Comparison of ENCODE assay signal across 12 cellular contexts in genomic region chr1:109926662-109927300, GRCh38. TPM values are rescaled to one million over a fixed set of nuclear protein-coding genes. Genes with fewer than 3 reads are reported as not detected.
DNase-seq lines count a peak whose midpoint lies in the region; ATAC-seq and TF ChIP-seq lines count a peak whose summit lies in the region.
"Had no signal": no experiment of that assay in that cellular context is flagged by ENCODE, and none has a peak within 500 bp of the region (broad histone marks: within the 10 kb centered on the region; RNA-seq: fewer than 3 reads in every experiment).

No MANE protein-coding gene starts in this region.

- peak overlapping the region; percentile 97 for H3K27ac ChIP-seq in Panc1 (ENCODE audit: low read length)
- peak overlapping the region; percentile 76 to 85 (median 84) for H3K27ac ChIP-seq in esophagus muscularis mucosa (replicated peaks in 1 of 4)
- H3K27ac ChIP-seq in prostate gland = peak overlapping the region; percentile 68 to 73
- H3K27ac ChIP-seq: foreskin keratinocyte had no signal

- H3K9me3 ChIP-seq in Panc1 (ENCODE audit: control insufficient read depth, insufficient read depth, low read depth, low read length) (no peaks in the 10 kb centered on the region), esophagus muscularis mucosa (no peaks in the 10 kb centered on the region), prostate gland (no peaks in the 10 kb centered on the region)

- ATAC-seq in Panc1 (no peak), HG03196 (IDR thresholded peaks at IDR 0.05; ENCODE audit: unreplicated experiment) (no peak), HG03095 (IDR thresholded peaks at IDR 0.05; ENCODE audit: unreplicated experiment) (no peak)
- ATAC-seq in natural killer cell treated with Interleukin-12 subunit alpha and Interleukin-12 subunit beta and Interleukin-15 and Interleukin-18, amount 100 ng/mL, for 72 hours = no peak
- ATAC-seq: foreskin keratinocyte had no signal

- no TSS peak for BruUV-seq in Panc1 (replicated peaks; lab: Mats Ljungman, UMichigan)

- H3K27me3 ChIP-seq in Panc1 (ENCODE audit: control insufficient read depth, insufficient read depth, low read length) = no peaks in the 10 kb centered on the region
- no peaks in the 10 kb centered on the region for H3K27me3 ChIP-seq in esophagus muscularis mucosa
- H3K27me3 ChIP-seq in prostate gland (replicated peaks; ENCODE audit: insufficient read depth) = no peaks in the 10 kb centered on the region
- H3K27me3 ChIP-seq: foreskin keratinocyte had no signal

- H3K4me1 Mint-ChIP-seq in natural killer cell treated with Interleukin-12 subunit alpha and Interleukin-12 subunit beta and Interleukin-15 and Interleukin-18, amount 100 ng/mL, for 72 hours (ENCODE audit: low read depth in 2 of 2) = no peaks in the 10 kb centered on the region

- DNase-seq in AG08395 (ENCODE audit: low spot score) = peak; percentile 66
- no peak for DNase-seq in Panc1 (ENCODE audit: low read depth, low spot score)
- no peak for DNase-seq in esophagus muscularis mucosa (ENCODE audit: extremely low spot score)
- no peak for DNase-seq in prostate gland (ENCODE audit: low spot score)
- no peak for DNase-seq in NCI-H526 (lab: John Stamatoyannopoulos, UW)
- no peak for DNase-seq in natural killer cell treated with Interleukin-12 subunit alpha and Interleukin-12 subunit beta and Interleukin-15 and Interleukin-18, amount 100 ng/mL, for 72 hours (ENCODE audit: low spot score)
- DNase-seq: C1 segment of cervical spinal cord; NCI-H2171 treated with DMSO at 0.1 percent for 48 hours; stimulated activated CD4-positive, alpha-beta T cell treated with anti-CD3 and anti-CD28 coated beads, Interleukin-4, amount 100 ng/mL, for 1 hour had no signal

- in situ Hi-C loops in Panc1 (cut with HindIII; ENCODE audit: low pct_unique_long_range_greater_than_20kb, low sequenced_read_pairs) = no loop called here

- no peak overlapping the region for H3K4me3 Mint-ChIP-seq in natural killer cell treated with Interleukin-12 subunit alpha and Interleukin-12 subunit beta and Interleukin-15 and Interleukin-18, amount 100 ng/mL, for 72 hours

- no peak overlapping the region for H3K27ac Mint-ChIP-seq in natural killer cell treated with Interleukin-12 subunit alpha and Interleukin-12 subunit beta and Interleukin-15 and Interleukin-18, amount 100 ng/mL, for 72 hours

- intact Hi-C loops in Panc1 (cut with micrococcal nuclease; ENCODE audit: unreplicated experiment) = no loop called here
- intact Hi-C loops in esophagus muscularis mucosa (cut with DNase I) = loop anchor here (5.0 kb wide), 2 partner anchors 56 to 59 kb away; partner anchors contain the start of gene AHCYL1
- intact Hi-C loops in prostate gland (cut with DNase I) = loop anchor here (5.0 kb wide), 1 partner anchor 56 kb away; the partner anchor contains the start of gene AHCYL1

- TF ChIP-seq CTCF in Panc1 (IDR thresholded peaks at IDR 0.05) (no peak), esophagus muscularis mucosa (IDR thresholded peaks at IDR 0.05) (no peak), prostate gland (IDR thresholded peaks at IDR 0.05) (no peak)

- CTCF ChIA-PET in Panc1 (lab: Charles Lee) = no interaction called here

- H3K36me3 Mint-ChIP-seq in natural killer cell treated with Interleukin-12 subunit alpha and Interleukin-12 subunit beta and Interleukin-15 and Interleukin-18, amount 100 ng/mL, for 72 hours = peaks cover 5% of the 10 kb centered on the region

- POLR2A ChIA-PET in Panc1 (lab: Charles Lee) = no interaction called here

- TF ChIP-seq POLR2A in esophagus muscularis mucosa (IDR thresholded peaks at IDR 0.05; ENCODE audit: low read depth) = no peak
- no peak for TF ChIP-seq POLR2A in prostate gland (IDR thresholded peaks at IDR 0.05)

- no peaks in the 10 kb centered on the region for H3K9me3 Mint-ChIP-seq in natural killer cell treated with Interleukin-12 subunit alpha and Interleukin-12 subunit beta and Interleukin-15 and Interleukin-18, amount 100 ng/mL, for 72 hours

- H3K4me1 ChIP-seq in Panc1 (ENCODE audit: control insufficient read depth, insufficient read depth, low read length) (peaks cover 95% of the 10 kb centered on the region), esophagus muscularis mucosa (peaks cover 51 to 82% (median 73%) of the 10 kb centered on the region in 4 donors), prostate gland (replicated peaks) (peaks cover 7% of the 10 kb centered on the region)

- TF ChIP-seq EP300 in esophagus muscularis mucosa (IDR thresholded peaks at IDR 0.05) = no peak

- H3K4me3 ChIP-seq in Panc1 (ENCODE audit: low read depth in 2 of 2, low read length in 2 of 2) = no peak overlapping the region
- H3K4me3 ChIP-seq in esophagus muscularis mucosa = no peak overlapping the region
- no peak overlapping the region for H3K4me3 ChIP-seq in prostate gland

- H3K27me3 Mint-ChIP-seq in natural killer cell treated with Interleukin-12 subunit alpha and Interleukin-12 subunit beta and Interleukin-15 and Interleukin-18, amount 100 ng/mL, for 72 hours = peaks cover 0 to 4% of the 10 kb centered on the region in 2 donors

- H3K36me3 ChIP-seq in Panc1 (ENCODE audit: control insufficient read depth, insufficient read depth, low read length) (no peaks in the 10 kb centered on the region; the same call in 1 of the 2 replicates), esophagus muscularis mucosa (peaks cover 53 to 78% (median 73%) of the 10 kb centered on the region in 4 donors), prostate gland (peaks cover 0 to 11% of the 10 kb centered on the region in 2 donors)

- WGBS in esophagus muscularis mucosa = 69% methylated on average over 1 of the region's 2 CpGs
- 93% methylated on average over 2 of the region's 2 CpGs for WGBS in prostate gland

RNA-seq across cellular contexts. Expression of gene CSF1, which starts 16.1 kb away (rescaled TPM):
- total RNA-seq in Panc1 (2021; ENCODE audit: unreplicated experiment) (217 TPM), esophagus muscularis mucosa (10 to 100 TPM; 27.0 to 92.6 (median 48.1) TPM), prostate gland (10 to 100 TPM; 18.4 to 31.5 TPM)
- 109 TPM for polyA plus RNA-seq in Panc1 (2012; ENCODE audit: insufficient read length)
- total RNA-seq in natural killer cell treated with Interleukin-12 subunit alpha and Interleukin-12 subunit beta and Interleukin-15 and Interleukin-18, amount 100 ng/mL, for 72 hours = 10 to 100 TPM in 1 of 2 donors, 1 to 10 TPM in 1; 5.6 to 24.1 TPM

RNA-seq across cellular contexts. Expression of gene AHCYL1, which starts 57.8 kb away (rescaled TPM):
- total RNA-seq in Panc1 (2021; ENCODE audit: unreplicated experiment) (174 TPM), esophagus muscularis mucosa (100 to 1,000 TPM in 1 of 4 donors, 10 to 100 TPM in 3; 72.1 to 111 (median 91.0) TPM), prostate gland (10 to 100 TPM; 47.5 to 51.5 TPM)
- 148 TPM for polyA plus RNA-seq in Panc1 (2012; ENCODE audit: insufficient read length)
- total RNA-seq in natural killer cell treated with Interleukin-12 subunit alpha and Interleukin-12 subunit beta and Interleukin-15 and Interleukin-18, amount 100 ng/mL, for 72 hours = 10 to 100 TPM; 44.8 to 47.8 TPM
